Comparison of ENCODE assay signal across 16 cellular contexts in the genomic region with DNA sequence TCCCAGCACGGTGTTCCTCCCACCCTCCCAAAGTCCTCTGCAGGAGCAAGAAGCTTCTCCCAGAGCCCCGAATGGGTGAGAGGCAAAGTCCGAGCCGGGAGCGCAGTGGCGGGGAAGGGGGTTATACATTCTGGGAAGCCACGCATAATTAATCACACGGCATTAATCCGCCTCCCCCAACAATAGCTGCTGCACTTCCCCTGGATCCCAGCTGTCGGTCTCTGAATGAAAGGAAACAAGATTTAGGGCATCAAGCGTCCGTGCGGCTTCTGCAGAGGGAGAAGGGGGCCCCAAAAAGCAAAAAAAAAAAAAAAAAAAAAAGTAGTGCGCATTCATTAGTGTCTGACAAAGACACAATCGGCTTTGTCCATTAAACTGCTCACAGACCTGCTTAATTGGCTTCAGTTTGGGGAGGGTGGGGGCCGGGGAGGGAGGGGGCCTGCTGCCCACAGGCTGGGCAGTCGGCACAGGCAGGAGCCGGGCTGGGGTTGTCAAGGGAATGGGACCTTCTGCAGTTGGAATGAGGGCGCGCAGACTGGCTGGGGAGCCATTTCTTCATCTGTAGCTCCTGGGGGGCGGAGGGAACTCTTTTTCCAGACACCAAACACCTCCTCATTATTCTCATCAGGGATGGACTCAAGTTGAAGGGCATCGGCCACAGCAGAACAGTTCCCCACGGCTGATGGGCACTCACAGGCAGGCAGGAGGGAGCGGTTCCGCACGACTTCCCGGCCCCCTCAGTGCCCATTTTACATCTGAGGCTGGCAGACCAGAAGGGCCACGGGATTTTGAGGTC. TPM values are rescaled to one million over a fixed set of nuclear protein-coding genes. Genes with fewer than 3 reads are reported as not detected.
DNase-seq lines count a peak whose midpoint lies in the region; ATAC-seq and TF ChIP-seq lines count a peak whose summit lies in the region.
"Had no signal": no experiment of that assay in that cellular context is flagged by ENCODE, and none has a peak within 500 bp of the region (broad histone marks: within the 10 kb centered on the region; RNA-seq: fewer than 3 reads in every experiment).

No MANE protein-coding gene starts in this region.

- no peak overlapping the region for H3K27ac ChIP-seq in trophoblast cell (ENCODE audit: low read depth, low read length)
- H3K27ac ChIP-seq: SJCRH30 had no signal

- H3K79me2 ChIP-seq in trophoblast cell (ENCODE audit: control insufficient read depth, insufficient read depth, low read length, poor library complexity), result peaks cover 7% of the 10 kb centered on the region

- no peak overlapping the region for H3K4ac ChIP-seq in trophoblast cell (ENCODE audit: low read depth, low read length)

- H4K12ac ChIP-seq in trophoblast cell (ENCODE audit: low read depth, low read length), result no peak overlapping the region

- H3K9me3 Mint-ChIP-seq in activated CD4-positive, alpha-beta T cell treated with anti-CD3 and anti-CD28 coated beads, Interleukin-2, amount 10 ng/mL, durations not matched to agents 24 days and 14 days, result no peaks in the 10 kb centered on the region
- no peaks in the 10 kb centered on the region for H3K9me3 Mint-ChIP-seq in activated T-helper 2 cell treated with anti-CD3 and anti-CD28 coated beads, Interferon-gamma antibody, Interleukin-2, Interleukin-4, amounts not matched to agents 10 μg/mL and 5 μg/mL and 100 μg/mL, durations not matched to agents 14 hours and 24 hours and 36 hours
- no peaks in the 10 kb centered on the region for H3K9me3 Mint-ChIP-seq in stimulated activated effector memory CD8-positive, alpha-beta T cell treated with anti-CD3 and anti-CD28 coated beads, Interleukin-12 subunit alpha, Interleukin-12 subunit beta, amount 100 ng/mL, for 72 hours

- no peak overlapping the region for H2AFZ ChIP-seq in trophoblast cell (ENCODE audit: insufficient read depth, low read length, poor library complexity)

- no peak for TF ChIP-seq CTCF in GM13977 (IDR thresholded peaks at IDR 0.05; ENCODE audit: extremely low read depth, insufficient read depth, missing control alignments)

- H3K27me3 ChIP-seq in trophoblast cell (ENCODE audit: insufficient read depth, low read length), result peaks cover 12% of the 10 kb centered on the region

- no peak overlapping the region for H3K4me2 ChIP-seq in trophoblast cell (ENCODE audit: low read length)

- H3K27me3 Mint-ChIP-seq in activated CD4-positive, alpha-beta T cell treated with anti-CD3 and anti-CD28 coated beads, Interleukin-2, amount 10 ng/mL, durations not matched to agents 24 days and 14 days, result no peaks in the 10 kb centered on the region
- no peaks in the 10 kb centered on the region for H3K27me3 Mint-ChIP-seq in activated T-helper 2 cell treated with anti-CD3 and anti-CD28 coated beads, Interferon-gamma antibody, Interleukin-2, Interleukin-4, amounts not matched to agents 10 μg/mL and 5 μg/mL and 100 μg/mL, durations not matched to agents 14 hours and 24 hours and 36 hours (ENCODE audit: low read depth)

- H2BK5ac ChIP-seq in trophoblast cell (ENCODE audit: low read depth, low read length, poor library complexity), result no peak overlapping the region

- no peak overlapping the region for H3K9ac ChIP-seq in trophoblast cell (ENCODE audit: low read length)

- H4K8ac ChIP-seq in trophoblast cell (ENCODE audit: low read depth, low read length), result no peak overlapping the region

- H3K27ac Mint-ChIP-seq in activated CD4-positive, alpha-beta T cell treated with anti-CD3 and anti-CD28 coated beads, Interleukin-2, amount 10 ng/mL, durations not matched to agents 24 days and 14 days, result no peak overlapping the region
- no peak overlapping the region for H3K27ac Mint-ChIP-seq in activated T-helper 2 cell treated with anti-CD3 and anti-CD28 coated beads, Interferon-gamma antibody, Interleukin-2, Interleukin-4, amounts not matched to agents 10 μg/mL and 5 μg/mL and 100 μg/mL, durations not matched to agents 14 hours and 24 hours and 36 hours
- H3K27ac Mint-ChIP-seq in stimulated activated effector memory CD8-positive, alpha-beta T cell treated with anti-CD3 and anti-CD28 coated beads, Interleukin-12 subunit alpha, Interleukin-12 subunit beta, amount 100 ng/mL, for 72 hours, result peak overlapping the region; percentile 20

- WGBS in trophoblast cell (ENCODE audit: extremely low coverage, insufficient coverage, insufficient read length), result no CpG with 5 or more reads among the region's 28 CpGs

- H3K36me3 Mint-ChIP-seq in activated CD4-positive, alpha-beta T cell treated with anti-CD3 and anti-CD28 coated beads, Interleukin-2, amount 10 ng/mL, durations not matched to agents 24 days and 14 days (ENCODE audit: low read depth), result peaks cover 40% of the 10 kb centered on the region
- peaks cover 59% of the 10 kb centered on the region for H3K36me3 Mint-ChIP-seq in activated T-helper 2 cell treated with anti-CD3 and anti-CD28 coated beads, Interferon-gamma antibody, Interleukin-2, Interleukin-4, amounts not matched to agents 10 μg/mL and 5 μg/mL and 100 μg/mL, durations not matched to agents 14 hours and 24 hours and 36 hours (ENCODE audit: low read depth)
- peaks cover 76% of the 10 kb centered on the region for H3K36me3 Mint-ChIP-seq in stimulated activated effector memory CD8-positive, alpha-beta T cell treated with anti-CD3 and anti-CD28 coated beads, Interleukin-12 subunit alpha, Interleukin-12 subunit beta, amount 100 ng/mL, for 72 hours

- intact Hi-C loops in activated CD4-positive, alpha-beta T cell treated with anti-CD3 and anti-CD28 coated beads, Interleukin-2, amount 10 ng/mL, durations not matched to agents 24 days and 14 days (cut with micrococcal nuclease), result loop anchor here (10.0 kb wide), 1 partner anchor 92 kb away; no protein-coding TSS in a partner anchor
- intact Hi-C loops in activated T-helper 2 cell treated with anti-CD3 and anti-CD28 coated beads, Interferon-gamma antibody, Interleukin-2, Interleukin-4, amounts not matched to agents 10 μg/mL and 5 μg/mL and 100 μg/mL, durations not matched to agents 14 hours and 24 hours and 36 hours (cut with micrococcal nuclease), result no loop called here

- no peak overlapping the region for H2BK120ac ChIP-seq in trophoblast cell (ENCODE audit: insufficient read depth, low read length, poor library complexity)

- peaks cover 0 to 20% of the 10 kb centered on the region in 2 experiments for H3K36me3 ChIP-seq in trophoblast cell (ENCODE audit: control insufficient read depth in 1 of 2, insufficient read depth in 2 of 2, low read length in 2 of 2)

- H3K9me3 ChIP-seq in trophoblast cell (ENCODE audit: insufficient read depth, low read depth, low read length), result peaks cover 2% of the 10 kb centered on the region
- H3K9me3 ChIP-seq: SJCRH30 had no signal

- no peak for ATAC-seq in stimulated activated effector memory CD8-positive, alpha-beta T cell treated with anti-CD3 and anti-CD28 coated beads, Interleukin-12 subunit alpha, Interleukin-12 subunit beta, amount 100 ng/mL, for 72 hours
- no peak for ATAC-seq in HG03565 (IDR thresholded peaks at IDR 0.05; ENCODE audit: unreplicated experiment)

- in situ Hi-C loops in GM13977 (cut with MboI; ENCODE audit: low pct_unique_long_range_greater_than_20kb, low sequenced_read_pairs, unreplicated experiment), result no loop called here

- no peak overlapping the region for H2AK5ac ChIP-seq in trophoblast cell (ENCODE audit: low read length)

- peak overlapping the region; percentile 95 for H3K4me3 Mint-ChIP-seq in activated CD4-positive, alpha-beta T cell treated with anti-CD3 and anti-CD28 coated beads, Interleukin-2, amount 10 ng/mL, durations not matched to agents 24 days and 14 days
- peak overlapping the region; percentile 26 for H3K4me3 Mint-ChIP-seq in activated T-helper 2 cell treated with anti-CD3 and anti-CD28 coated beads, Interferon-gamma antibody, Interleukin-2, Interleukin-4, amounts not matched to agents 10 μg/mL and 5 μg/mL and 100 μg/mL, durations not matched to agents 14 hours and 24 hours and 36 hours (ENCODE audit: low read depth)
- peak overlapping the region; percentile 88 for H3K4me3 Mint-ChIP-seq in stimulated activated effector memory CD8-positive, alpha-beta T cell treated with anti-CD3 and anti-CD28 coated beads, Interleukin-12 subunit alpha, Interleukin-12 subunit beta, amount 100 ng/mL, for 72 hours

- no peak overlapping the region for H3K4me3 ChIP-seq in trophoblast cell (ENCODE audit: low read depth, low read length)
- H3K4me3 ChIP-seq: SJCRH30 had no signal

- no peak overlapping the region for H3K18ac ChIP-seq in trophoblast cell (ENCODE audit: low read length)

- H3K23ac ChIP-seq in trophoblast cell (ENCODE audit: low read length), result no peak overlapping the region

- no peak overlapping the region for H3K14ac ChIP-seq in trophoblast cell (ENCODE audit: low read length)

- peaks cover 22 to 26% of the 10 kb centered on the region in 2 experiments for H3K4me1 ChIP-seq in trophoblast cell (ENCODE audit: control insufficient read depth in 1 of 2, insufficient read depth in 2 of 2, low read length in 2 of 2)

- H4K91ac ChIP-seq in trophoblast cell (ENCODE audit: low read depth, low read length), result no peak overlapping the region

- no peak overlapping the region for H2BK12ac ChIP-seq in trophoblast cell (ENCODE audit: low read length)

- no peak for DNase-seq in activated CD4-positive, alpha-beta T cell treated with anti-CD3 and anti-CD28 coated beads, Interleukin-2, amount 10 ng/mL, durations not matched to agents 24 days and 14 days
- no peak for DNase-seq in activated CD4-positive, alpha-beta T cell treated with anti-CD3 and anti-CD28 coated beads for 1 hour
- DNase-seq in activated T-helper 2 cell treated with anti-CD3 and anti-CD28 coated beads, Interferon-gamma antibody, Interleukin-2, Interleukin-4, amounts not matched to agents 10 μg/mL and 5 μg/mL and 100 μg/mL, durations not matched to agents 14 hours and 24 hours and 36 hours (ENCODE audit: low spot score), result no peak
- DNase-seq in inferior parietal cortex (ENCODE audit: extremely low spot score), result peak; percentile 15
- no peak for DNase-seq in stimulated activated effector memory CD8-positive, alpha-beta T cell treated with anti-CD3 and anti-CD28 coated beads, Interleukin-12 subunit alpha, Interleukin-12 subunit beta, amount 100 ng/mL, for 72 hours (ENCODE audit: low spot score in 2 of 2)
- DNase-seq in trophoblast cell, result no peak
- DNase-seq in GM13977 (ENCODE audit: low spot score), result no peak
- DNase-seq: ACHN; activated CD4-positive, alpha-beta T cell treated with anti-CD3 and anti-CD28 coated beads, Interleukin-2, amount 50 U/mL, for 4 hours; central memory CD4-positive, alpha-beta T cell; GF-D8; KBM-7; NCI-H345; occipital lobe; SJCRH30 had no signal

- peaks cover 13% of the 10 kb centered on the region for H3K79me1 ChIP-seq in trophoblast cell (ENCODE audit: low read length)

- peaks cover 42% of the 10 kb centered on the region for H3K4me1 Mint-ChIP-seq in activated CD4-positive, alpha-beta T cell treated with anti-CD3 and anti-CD28 coated beads, Interleukin-2, amount 10 ng/mL, durations not matched to agents 24 days and 14 days
- peaks cover 38% of the 10 kb centered on the region for H3K4me1 Mint-ChIP-seq in activated T-helper 2 cell treated with anti-CD3 and anti-CD28 coated beads, Interferon-gamma antibody, Interleukin-2, Interleukin-4, amounts not matched to agents 10 μg/mL and 5 μg/mL and 100 μg/mL, durations not matched to agents 14 hours and 24 hours and 36 hours (ENCODE audit: low read depth)
- H3K4me1 Mint-ChIP-seq in stimulated activated effector memory CD8-positive, alpha-beta T cell treated with anti-CD3 and anti-CD28 coated beads, Interleukin-12 subunit alpha, Interleukin-12 subunit beta, amount 100 ng/mL, for 72 hours, result peaks cover 50% of the 10 kb centered on the region

RNA-seq across cellular contexts. Expression of gene NOTCH1, which starts 3.4 kb away (rescaled TPM):
- total RNA-seq in activated CD4-positive, alpha-beta T cell treated with anti-CD3 and anti-CD28 coated beads, Interleukin-2, amount 10 ng/mL, durations not matched to agents 24 days and 14 days, result 108 and 113 TPM in 2 replicates
- total RNA-seq in activated T-helper 2 cell treated with anti-CD3 and anti-CD28 coated beads, Interferon-gamma antibody, Interleukin-2, Interleukin-4, amounts not matched to agents 10 μg/mL and 5 μg/mL and 100 μg/mL, durations not matched to agents 14 hours and 24 hours and 36 hours, result 81.3 and 83.8 TPM in 2 replicates
- polyA plus RNA-seq in trophoblast cell (2013), result 28.5 and 29.7 TPM in 2 replicates

RNA-seq across cellular contexts. Expression of gene SEC16A, which starts 59.6 kb away (rescaled TPM):
- 79.2 and 81.2 TPM in 2 replicates for total RNA-seq in activated CD4-positive, alpha-beta T cell treated with anti-CD3 and anti-CD28 coated beads, Interleukin-2, amount 10 ng/mL, durations not matched to agents 24 days and 14 days
- total RNA-seq in activated T-helper 2 cell treated with anti-CD3 and anti-CD28 coated beads, Interferon-gamma antibody, Interleukin-2, Interleukin-4, amounts not matched to agents 10 μg/mL and 5 μg/mL and 100 μg/mL, durations not matched to agents 14 hours and 24 hours and 36 hours, result 74.5 and 77.5 TPM in 2 replicates
- polyA plus RNA-seq in trophoblast cell (2013), result 61.8 and 62.8 TPM in 2 replicates

Comparison
In these comparisons a context has a peak if more than half of its experiments do, and no peak if none do; other contexts are left out.
1. H3K4me3 Mint-ChIP-seq: peak in every context shown above with its lines; median percentile 95 in activated CD4-positive, alpha-beta T cell treated with anti-CD3 and anti-CD28 coated beads, Interleukin-2, amount 10 ng/mL, durations not matched to agents 24 days and 14 days; 88 in stimulated activated effector memory CD8-positive, alpha-beta T cell treated with anti-CD3 and anti-CD28 coated beads, Interleukin-12 subunit alpha, Interleukin-12 subunit beta, amount 100 ng/mL, for 72 hours; 26 in activated T-helper 2 cell treated with anti-CD3 and anti-CD28 coated beads, Interferon-gamma antibody, Interleukin-2, Interleukin-4, amounts not matched to agents 10 μg/mL and 5 μg/mL and 100 μg/mL, durations not matched to agents 14 hours and 24 hours and 36 hours.